ENCODE assay signal across 8 cellular contexts in the genomic region with DNA sequence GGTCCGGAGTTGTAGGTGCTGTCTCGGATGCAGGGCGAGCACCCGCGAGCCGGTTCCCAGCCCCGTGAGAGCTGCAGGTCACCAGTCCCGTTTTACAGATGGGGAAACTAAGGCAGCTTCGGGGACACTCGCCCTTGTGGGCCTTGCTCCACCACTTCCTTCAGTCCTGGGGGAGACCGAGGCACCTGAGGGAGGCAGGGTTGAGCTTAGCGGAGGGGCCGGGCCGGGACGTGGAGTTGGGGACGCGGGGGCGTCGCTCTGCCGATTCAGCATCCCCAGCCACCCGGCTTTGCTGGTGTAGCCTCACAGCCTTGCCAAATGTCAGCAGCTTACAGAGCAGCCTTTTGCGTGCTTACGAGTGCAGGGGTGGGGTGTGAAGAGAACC. TPM values are rescaled to one million over a fixed set of nuclear protein-coding genes. Genes with fewer than 3 reads are reported as not detected.
A peak's percentile ranks its signal among the peaks of the same experiment; 100 is the strongest.
DNase-seq lines count a peak whose midpoint lies in the region; TF ChIP-seq lines count a peak whose summit lies in the region.

No MANE protein-coding gene starts in this region.

- no peak for TF ChIP-seq POLR2A in esophagus squamous epithelium (IDR thresholded peaks at IDR 0.05)
- TF ChIP-seq POLR2A in transverse colon (IDR thresholded peaks at IDR 0.05) = no peak

- peak overlapping the region; percentile 81 to 90 (median 88) for H3K27ac ChIP-seq in esophagus squamous epithelium
- peak overlapping the region; percentile 81 to 87 (median 82) for H3K27ac ChIP-seq in transverse colon

- H3K4me1 ChIP-seq in esophagus squamous epithelium (peaks cover 11 to 41% (median 15%) of the 10 kb centered on the region in 3 donors), transverse colon (peaks cover 0 to 17% (median 11%) of the 10 kb centered on the region in 4 donors)

- H3K27me3 ChIP-seq in esophagus squamous epithelium (no peaks in the 10 kb centered on the region), transverse colon (no peaks in the 10 kb centered on the region)

- 0% methylated on average over 11 of the region's 23 CpGs; no CpG with 5 or more reads in 1 of the 2 donors for WGBS in esophagus squamous epithelium, 2 donors
- WGBS in transverse colon (ENCODE audit: low coverage in 1 of 2), 2 donors = 0% methylated on average over 1 to 23 of the region's 23 CpGs

- no peak for TF ChIP-seq EP300 in transverse colon (IDR thresholded peaks at IDR 0.05; ENCODE audit: low read depth)

- intact Hi-C loops in esophagus squamous epithelium (cut with DNase I) (no loop called here), transverse colon (cut with DNase I; ENCODE audit: low total_unique reads) (no loop called here)

- H3K4me3 ChIP-seq in esophagus squamous epithelium = peak overlapping the region; percentile 59 to 89 (median 68)
- H3K4me3 ChIP-seq in transverse colon = peak overlapping the region; percentile 55 to 77 (median 72)

- in situ Hi-C loops in KBM-7 (cut with MboI; ENCODE audit: low pct_unique_long_range_greater_than_20kb, low sequenced_read_pairs) = no loop called here
- in situ Hi-C loops in transverse colon (cut with MboI; ENCODE audit: low pct_ligation_motif_present in 1 of 4, low pct_unique_long_range_greater_than_20kb in 1 of 4, low sequenced_read_pairs in 3 of 4) = no loop called here

- peaks cover 5 to 37% (median 15%) of the 10 kb centered on the region in 3 donors for H3K36me3 ChIP-seq in esophagus squamous epithelium
- peaks cover 0 to 7% (median 2%) of the 10 kb centered on the region in 4 donors for H3K36me3 ChIP-seq in transverse colon

- TF ChIP-seq CTCF in esophagus squamous epithelium (IDR thresholded peaks at IDR 0.05) (no peak), transverse colon (IDR thresholded peaks at IDR 0.05) (no peak)

- H3K9me3 ChIP-seq in esophagus squamous epithelium (no peaks in the 10 kb centered on the region), transverse colon (no peaks in the 10 kb centered on the region)

- peak; percentile 62 for DNase-seq in NCI-H82 (lab: John Stamatoyannopoulos, UW)
- no peak for DNase-seq in NCI-H82 treated with DMSO at 0.1 percent for 48 hours (lab: John Stamatoyannopoulos, UW; ENCODE audit: unreplicated experiment)
- DNase-seq in KBM-7 = peak; percentile 37
- DNase-seq in activated CD8-positive, alpha-beta memory T cell treated with anti-CD3 and anti-CD28 coated beads, Interleukin-2, amount 50 U/mL, for 48 hours = peak; percentile 80
- no peak for DNase-seq in esophagus squamous epithelium (lab: John Stamatoyannopoulos, UW)
- peak; percentile 29 for DNase-seq in occipital lobe (lab: John Stamatoyannopoulos, UW)
- peak; percentile 28 for DNase-seq in transverse colon
- DNase-seq in epidermal melanocyte (ENCODE audit: insufficient read length, low spot score) = no peak

RNA-seq across cellular contexts. Expression of gene BBLN, which starts 0.5 kb away (rescaled TPM):
- total RNA-seq in esophagus squamous epithelium = 100 to 1,000 TPM; 124 to 214 (median 162) TPM
- total RNA-seq in occipital lobe = 32.6 TPM
- 100 to 1,000 TPM in 3 of 4 donors, 10 to 100 TPM in 1; 97.3 to 178 (median 149) TPM for total RNA-seq in transverse colon

RNA-seq across cellular contexts. Expression of gene LCN2, which starts 11.3 kb away (rescaled TPM):
- 100 to 1,000 TPM in 3 of 4 donors, 10 to 100 TPM in 1; 36.2 to 931 (median 809) TPM for total RNA-seq in esophagus squamous epithelium
- not detected for total RNA-seq in occipital lobe
- total RNA-seq in transverse colon = 100 to 1,000 TPM in 1 of 4 donors, 10 to 100 TPM in 2, 1 to 10 TPM in 1; 8.6 to 115 (median 37.3) TPM

RNA-seq across cellular contexts. Expression of gene CIZ1, which starts 30.8 kb away (rescaled TPM):
- total RNA-seq in esophagus squamous epithelium (10 to 100 TPM; 31.0 to 74.6 (median 43.7) TPM), occipital lobe (11.5 TPM), transverse colon (100 to 1,000 TPM in 1 of 4 donors, 10 to 100 TPM in 3; 59.9 to 211 (median 73.0) TPM)

RNA-seq across cellular contexts. Expression of gene PTGES2, which starts 33.1 kb away (rescaled TPM):
- total RNA-seq in esophagus squamous epithelium (100 to 1,000 TPM in 1 of 4 donors, 10 to 100 TPM in 3; 54.2 to 118 (median 83.0) TPM), occipital lobe (39.5 TPM), transverse colon (100 to 1,000 TPM; 109 to 434 (median 164) TPM)

RNA-seq across cellular contexts. Expression of gene DNM1, which starts 42.6 kb away (rescaled TPM):
- 1 to 10 TPM; 1.3 to 9.7 (median 1.6) TPM for total RNA-seq in esophagus squamous epithelium
- 71.7 TPM for total RNA-seq in occipital lobe
- 10 to 100 TPM in 2 of 4 donors, 1 to 10 TPM in 2; 7.5 to 41.8 (median 14.3) TPM for total RNA-seq in transverse colon

Comparison
In these comparisons a context has a peak if more than half of its experiments do, and no peak if none do; other contexts are left out.
1. DNase-seq: peak in NCI-H82 (single experiment), KBM-7 (single experiment), activated CD8-positive, alpha-beta memory T cell treated with anti-CD3 and anti-CD28 coated beads, Interleukin-2, amount 50 U/mL, for 48 hours (single experiment), occipital lobe (single experiment) and transverse colon (single experiment); none in NCI-H82 treated with DMSO at 0.1 percent for 48 hours (single experiment), esophagus squamous epithelium (single experiment) and epidermal melanocyte (single experiment).